In genomic region chr11:74669311-74670160, GRCh38 we compare ENCODE assay signal across 22 cellular contexts.
"Had no signal": no experiment of that assay in that cellular context is flagged by ENCODE, and none has a peak within 500 bp of the region (broad histone marks: within the 10 kb centered on the region; RNA-seq: fewer than 3 reads in every experiment).

No MANE protein-coding gene starts in this region.

- H3K9me3 ChIP-seq: adrenal gland, ascending aorta, left lung, mucosa of descending colon, neutrophil, ovary, prostate gland, thoracic aorta had no signal

- H3K4me1 ChIP-seq: foreskin keratinocyte, prostate gland had no signal

- H3K36me3 ChIP-seq: adrenal gland, ascending aorta, cardiac muscle cell, left lung, neutrophil, ovary, prostate gland, thoracic aorta had no signal

- DNase-seq: activated B cell treated with CpG ODN at 0.5 μM for 24 hours; activated effector memory CD4-positive, alpha-beta T cell treated with anti-CD3 and anti-CD28 coated beads, Interleukin-2, amount 50 U/mL, for 16 hours; activated naive CD4-positive, alpha-beta T cell treated with anti-CD3 and anti-CD28 coated beads for 36 hours; activated naive CD8-positive, alpha-beta T cell treated with anti-CD3 and anti-CD28 coated beads for 36 hours; activated T-cell treated with anti-CD3 and anti-CD28 coated beads, Interleukin-2, amount 50 U/mL, for 1 hour; cortex of kidney; effector memory CD8-positive, alpha-beta T cell; foreskin keratinocyte; kidney glomerular epithelial cell; left lung; mucosa of descending colon; ovary; retina; T-helper 1 cell; trophoblast cell had no signal

- H3K27ac ChIP-seq: adrenal gland, ascending aorta, cardiac muscle cell, foreskin keratinocyte, left lung, neutrophil, ovary, prostate gland, thoracic aorta had no signal

- ATAC-seq: effector memory CD8-positive, alpha-beta T cell; foreskin keratinocyte; left lung; mucosa of descending colon; natural killer cell treated with Interleukin-12 subunit alpha and Interleukin-12 subunit beta and Interleukin-15 and Interleukin-18, amount 100 ng/mL, for 72 hours had no signal

- H3K4me3 ChIP-seq: adrenal gland, ascending aorta, cardiac muscle cell, left lung, mucosa of descending colon, ovary, prostate gland, thoracic aorta had no signal

- H3K27me3 ChIP-seq: adrenal gland, ascending aorta, cardiac muscle cell, foreskin keratinocyte, left lung, neutrophil, ovary had no signal
